Comparison of ENCODE assay signal across 8 cellular contexts in the genomic region with DNA sequence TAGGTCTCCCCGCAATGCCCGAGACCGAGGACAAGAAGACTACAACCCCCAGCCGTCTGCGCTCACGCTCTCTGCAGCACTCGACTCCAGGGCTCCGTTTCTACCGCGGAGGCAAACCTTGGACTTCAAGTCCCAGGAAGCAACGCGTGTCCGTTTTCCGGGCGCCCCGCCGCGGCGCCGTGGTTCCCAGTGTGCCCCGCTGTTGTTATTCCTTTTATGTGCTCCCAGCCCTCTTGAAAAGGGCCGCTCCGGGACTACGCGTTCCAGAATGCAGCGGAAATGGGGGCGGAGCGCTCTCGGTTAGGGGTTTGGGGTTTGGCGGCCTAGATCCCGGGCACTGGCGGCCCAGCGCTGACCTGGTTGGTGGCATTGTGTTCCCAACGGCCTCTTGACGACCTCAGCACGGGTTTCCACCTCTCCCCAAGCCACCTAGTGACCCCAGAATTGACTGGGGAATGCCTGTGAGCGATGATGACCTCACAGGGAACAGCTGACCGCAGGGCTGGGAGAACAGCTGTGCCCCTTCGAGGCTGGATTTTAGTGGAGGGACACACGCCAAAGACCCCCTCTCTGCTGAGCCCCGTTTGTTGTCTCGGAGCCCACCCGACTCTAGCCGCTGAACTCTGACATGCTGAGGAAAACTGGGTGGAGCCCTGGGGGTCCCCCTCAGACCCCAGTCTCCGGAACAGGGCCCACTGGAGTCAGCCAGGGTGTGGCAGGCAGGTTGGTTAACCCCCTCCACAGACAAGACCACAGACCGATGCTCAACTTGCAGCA. TPM values are rescaled to one million over a fixed set of nuclear protein-coding genes. Genes with fewer than 3 reads are reported as not detected.
DNase-seq lines count a peak whose midpoint lies in the region; ATAC-seq, FAIRE-seq and TF ChIP-seq lines count a peak whose summit lies in the region.

No MANE protein-coding gene starts in this region.

- TF ChIP-seq CTCF in kidney (IDR thresholded peaks at IDR 0.05; ENCODE audit: borderline replicate concordance, extremely low read depth, insufficient read depth) = no peak

- peak; percentile 87 for FAIRE-seq in kidney (lab: Jason Lieb, UNC)

- peak; percentile 89 for ATAC-seq in HG03432 (IDR thresholded peaks at IDR 0.05; ENCODE audit: unreplicated experiment)

- intact Hi-C loops in kidney (cut with DNase I) = no loop called here

- peak overlapping the region; percentile 82 to 93 for H3K4me3 ChIP-seq in kidney (ENCODE audit: low read length in 2 of 2)

- no peaks in the 10 kb centered on the region for H3K36me3 ChIP-seq in kidney (ENCODE audit: control insufficient read depth in 1 of 2, insufficient read depth in 2 of 2, low read length in 2 of 2)

- H3K27ac ChIP-seq in kidney (ENCODE audit: low read depth in 2 of 2, low read length in 2 of 2) = peak overlapping the region; percentile 99 to 100

- peaks cover 19 to 36% of the 10 kb centered on the region in 2 donors for H3K4me1 ChIP-seq in kidney (ENCODE audit: control insufficient read depth in 1 of 2, insufficient read depth in 1 of 2, low read depth in 1 of 2, low read length in 2 of 2)

- TF ChIP-seq POLR2A in GM19193 (IDR thresholded peaks at IDR 0.05; ENCODE audit: extremely low read depth, insufficient read depth, insufficient read length) = peak; percentile 60

- peak; percentile 100 for DNase-seq in Ammon's horn (ENCODE audit: low spot score)
- peak; percentile 100 for DNase-seq in NCI-H460 (ENCODE audit: extremely low read depth, low read depth)
- DNase-seq in activated CD4-positive, alpha-beta T cell treated with anti-CD3 and anti-CD28 coated beads for 1 hour = peak; percentile 95
- peak; percentile 100 for DNase-seq in cerebellum (ENCODE audit: low spot score)
- peak; percentile 99 for DNase-seq in kidney
- DNase-seq in stimulated activated CD4-positive, alpha-beta T cell treated with anti-CD3 and anti-CD28 coated beads, Interleukin-15, amount 100 ng/mL, for 1 hour (ENCODE audit: low read depth in 1 of 2, low spot score in 1 of 2) = peak; percentile 92 to 93

- H3K9me3 ChIP-seq in kidney (ENCODE audit: control insufficient read depth in 1 of 2, low read length in 2 of 2) = no peaks in the 10 kb centered on the region

- peak overlapping the region; percentile 93 to 95 for H3K9ac ChIP-seq in kidney (ENCODE audit: low read length in 2 of 2)

RNA-seq across cellular contexts. Expression of a gene that starts 0.5 kb away (rescaled TPM):
- total RNA-seq in NCI-H460 (2014; rRNA removed; shearing (Covaris generic)) = 10.8 and 13.1 TPM in 2 replicates
- 10.8 and 15.3 TPM in 2 replicates for polyA plus RNA-seq in NCI-H460 (2014; cell fraction: nucleus; rRNA removed)
- total RNA-seq in cerebellum = 21.6 TPM
- total RNA-seq in kidney = 9.1 TPM
- polyA plus RNA-seq in kidney (ENCODE audit: insufficient read depth, low read depth, low replicate concordance) = 21.5 TPM

RNA-seq across cellular contexts. Expression of a gene that starts 1.2 kb away (rescaled TPM):
- total RNA-seq in NCI-H460 (2014; rRNA removed; shearing (Covaris generic)) = 199 and 223 TPM in 2 replicates
- polyA plus RNA-seq in NCI-H460 (2014; cell fraction: nucleus; rRNA removed) = 313 and 434 TPM in 2 replicates
- total RNA-seq in cerebellum = 15.8 TPM
- 104 TPM for total RNA-seq in kidney
- polyA plus RNA-seq in kidney (ENCODE audit: insufficient read depth, low read depth, low replicate concordance) = 150 TPM

RNA-seq across cellular contexts. Expression of a gene that starts 9.8 kb away (rescaled TPM):
- 1.1 and 2.0 TPM in 2 replicates for total RNA-seq in NCI-H460 (2014; rRNA removed; shearing (Covaris generic))
- 3.5 and 6.6 TPM in 2 replicates for polyA plus RNA-seq in NCI-H460 (2014; cell fraction: nucleus; rRNA removed)
- total RNA-seq in cerebellum (1.6 TPM), kidney (1.9 TPM)
- 3.1 TPM for polyA plus RNA-seq in kidney (ENCODE audit: insufficient read depth, low read depth, low replicate concordance)

RNA-seq across cellular contexts. Expression of a gene that starts 22.4 kb away (rescaled TPM):
- total RNA-seq in NCI-H460 (2014; rRNA removed; shearing (Covaris generic)) = 63.4 and 77.1 TPM in 2 replicates
- polyA plus RNA-seq in NCI-H460 (2014; cell fraction: nucleus; rRNA removed) = 536 and 578 TPM in 2 replicates
- total RNA-seq in cerebellum (26.5 TPM), kidney (71.2 TPM)
- polyA plus RNA-seq in kidney (ENCODE audit: insufficient read depth, low read depth, low replicate concordance) = 116 TPM

RNA-seq across cellular contexts. Expression of a gene that starts 25.1 kb away (rescaled TPM):
- 35.2 and 46.6 TPM in 2 replicates for total RNA-seq in NCI-H460 (2014; rRNA removed; shearing (Covaris generic))
- polyA plus RNA-seq in NCI-H460 (2014; cell fraction: nucleus; rRNA removed) = 75.0 and 113 TPM in 2 replicates
- 7.6 TPM for total RNA-seq in cerebellum
- total RNA-seq in kidney = 36.9 TPM
- 79.9 TPM for polyA plus RNA-seq in kidney (ENCODE audit: insufficient read depth, low read depth, low replicate concordance)

Comparison
In these comparisons a context has a peak if more than half of its experiments do, and no peak if none do; other contexts are left out.
1. Peak in every context shown above with its lines: DNase-seq, ATAC-seq, H3K4me3 ChIP-seq and H3K27ac ChIP-seq.